ENCODE assay signal across 11 cellular contexts in the genomic region with DNA sequence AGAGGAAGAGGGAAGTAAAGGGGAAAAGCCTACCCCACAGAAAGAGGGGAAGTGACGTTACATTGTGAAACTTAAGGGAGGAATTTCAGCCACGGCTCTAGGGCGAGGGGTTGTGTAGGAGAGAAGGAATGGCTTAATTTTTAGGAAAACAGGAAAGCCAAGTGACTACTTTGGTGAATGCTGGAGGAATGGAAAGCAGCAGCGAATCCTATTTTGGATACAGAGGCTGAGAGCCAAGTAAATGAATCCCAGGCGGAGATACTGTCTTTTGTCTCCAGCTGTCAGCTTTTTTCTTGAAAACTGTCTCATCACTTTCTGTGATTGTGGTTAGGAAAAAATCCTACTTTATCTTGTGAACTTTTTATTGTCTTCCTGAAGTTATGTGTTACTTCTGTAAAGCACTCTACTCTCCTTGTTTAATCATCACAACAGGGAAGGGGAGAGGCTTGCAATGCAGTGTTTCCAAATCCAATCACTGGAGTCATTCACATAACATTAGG.
DNase-seq lines count a peak whose midpoint lies in the region; ATAC-seq and TF ChIP-seq lines count a peak whose summit lies in the region.
"Had no signal": no experiment of that assay in that cellular context is flagged by ENCODE, and none has a peak within 500 bp of the region (broad histone marks: within the 10 kb centered on the region; RNA-seq: fewer than 3 reads in every experiment).

No MANE protein-coding gene starts in this region.

- ATAC-seq in GM18868 (IDR thresholded peaks at IDR 0.05; ENCODE audit: unreplicated experiment) (no peak), GM19467 (IDR thresholded peaks at IDR 0.05; ENCODE audit: unreplicated experiment) (no peak), GM21723 (IDR thresholded peaks at IDR 0.05; ENCODE audit: unreplicated experiment) (no peak)
- ATAC-seq: CD8-positive, alpha-beta T cell had no signal

- peaks cover 79% of the 10 kb centered on the region for H3K79me2 ChIP-seq in parathyroid adenoma

- H3K27ac ChIP-seq in SJSA1 (peak overlapping the region; percentile 74), parathyroid adenoma (peak overlapping the region; percentile 40)

- H3K4me3 ChIP-seq in SJSA1 (peak overlapping the region; percentile 7; the same call in 1 of the 2 replicates), parathyroid adenoma (ENCODE audit: low read depth, low read length) (peak overlapping the region; percentile 17)

- H3K9me3 ChIP-seq in SJSA1 (replicated peaks) (no peaks in the 10 kb centered on the region), parathyroid adenoma (ENCODE audit: control insufficient read depth, low read length) (no peaks in the 10 kb centered on the region)

- no peaks in the 10 kb centered on the region for H3K27me3 ChIP-seq in SJSA1 (replicated peaks)
- H3K27me3 ChIP-seq in parathyroid adenoma (ENCODE audit: control insufficient read depth, insufficient read depth, low read length) = no peaks in the 10 kb centered on the region

- H3K4me1 ChIP-seq in SJSA1 (replicated peaks) (peaks cover 49% of the 10 kb centered on the region), parathyroid adenoma (peaks cover 79% of the 10 kb centered on the region)

- peak overlapping the region; percentile 18 for H3K4me2 ChIP-seq in parathyroid adenoma (ENCODE audit: low read length)

- no peak overlapping the region for H2AFZ ChIP-seq in parathyroid adenoma

- TF ChIP-seq CTCF in parathyroid adenoma (IDR thresholded peaks at IDR 0.05) = no peak

- no peak overlapping the region for H3K9ac ChIP-seq in parathyroid adenoma

- DNase-seq in EL (peak; percentile 30), SJSA1 (ENCODE audit: low read depth in 1 of 2, low spot score in 2 of 2) (peak in 1 of 2 experiments; percentile 73), globus pallidus (ENCODE audit: low spot score) (peak; percentile 31), activated gamma-delta T cell (lab: John Stamatoyannopoulos, UW) (no peak)
- DNase-seq: activated CD8-positive, alpha-beta memory T cell treated with anti-CD3 and anti-CD28 coated beads, Interleukin-2, amount 50 U/mL, for 48 hours; CD8-positive, alpha-beta T cell; NCI-H1048 had no signal

- H3K36me3 ChIP-seq in SJSA1 = no peaks in the 10 kb centered on the region
- H3K36me3 ChIP-seq in parathyroid adenoma (ENCODE audit: control insufficient read depth, insufficient read depth, low read length) = no peaks in the 10 kb centered on the region
